ENCODE assay signal across 26 cellular contexts in genomic region chr21:37845535-37845934, GRCh38.
DNase-seq lines count a peak whose midpoint lies in the region; ATAC-seq and TF ChIP-seq lines count a peak whose summit lies in the region.
"Had no signal": no experiment of that assay in that cellular context is flagged by ENCODE, and none has a peak within 500 bp of the region (broad histone marks: within the 10 kb centered on the region; RNA-seq: fewer than 3 reads in every experiment).

No MANE protein-coding gene starts in this region.

- no peaks in the 10 kb centered on the region for H3K9me3 ChIP-seq in left lung
- H3K9me3 ChIP-seq: HAP-1, SJCRH30, transverse colon had no signal

- DNase-seq in NCI-H2196 (lab: John Stamatoyannopoulos, UW; ENCODE audit: unreplicated experiment) (peak; percentile 16), NCI-H2196 treated with DMSO at 0.1 percent for 48 hours (lab: John Stamatoyannopoulos, UW; ENCODE audit: unreplicated experiment) (no peak), NCI-H748 treated with DMSO at 0.1 percent for 48 hours (lab: John Stamatoyannopoulos, UW) (peak; percentile 58), left lung (no peak), glomerular visceral epithelial cell (ENCODE audit: extremely low spot score) (no peak), mucosa of gallbladder (ENCODE audit: low spot score) (no peak)
- DNase-seq: activated B cell treated with CpG ODN at 0.5 μM for 24 hours; activated CD4-positive, alpha-beta T cell treated with anti-CD3 and anti-CD28 coated beads, Interleukin-2, amount 50 U/mL, for 1 hour; activated gamma-delta T cell treated with Interleukin-2 at 50 U/mL for 16 hours; activated T-cell treated with anti-CD3 and anti-CD28 coated beads, Interleukin-2, amount 50 U/mL, for 4 hours; caudate nucleus; DND-41; endodermal cell; hypothalamus; immature natural killer cell; left ventricle myocardium inferior; natural killer cell; NCI-H2107; retina; SJCRH30; stimulated activated CD4-positive, alpha-beta T cell treated with anti-CD3 and anti-CD28 coated beads, Interleukin-2, amount 100 ng/mL, for 48 hours; transverse colon had no signal

- H3K27me3 ChIP-seq in left lung, result no peaks in the 10 kb centered on the region
- H3K27me3 ChIP-seq: SJCRH30 had no signal

- no peaks in the 10 kb centered on the region for H3K4me1 ChIP-seq in left lung
- H3K4me1 ChIP-seq: HAP-1, left ventricle myocardium inferior, transverse colon had no signal

- no peak for TF ChIP-seq CTCF in left lung (IDR thresholded peaks at IDR 0.05)

- no peak overlapping the region for H3K27ac ChIP-seq in left lung
- H3K27ac ChIP-seq: left ventricle myocardium inferior, SJCRH30, transverse colon had no signal

- no peaks in the 10 kb centered on the region for H3K36me3 ChIP-seq in left lung
- H3K36me3 ChIP-seq: HAP-1, left ventricle myocardium inferior, SJCRH30, transverse colon had no signal

- no peak overlapping the region for H3K4me3 ChIP-seq in left lung
- H3K4me3 ChIP-seq: HAP-1, left ventricle myocardium inferior, SJCRH30, transverse colon had no signal

- ATAC-seq in left lung (peak; percentile 48), HG03521 (IDR thresholded peaks at IDR 0.05; ENCODE audit: unreplicated experiment) (no peak), HG02798 (IDR thresholded peaks at IDR 0.05; ENCODE audit: poor library complexity, unreplicated experiment) (no peak)
- ATAC-seq: activated T-cell treated with anti-CD3 and anti-CD28 coated beads, Interleukin-2, amount 50 U/mL, for 4 hours; esophagus mucosa; natural killer cell had no signal

- intact Hi-C loops in left lung (cut with DNase I), result no loop called here

Comparison
In these comparisons a context has a peak if more than half of its experiments do, and no peak if none do; other contexts are left out.
1. DNase-seq: peak in NCI-H2196 (single experiment) and NCI-H748 treated with DMSO at 0.1 percent for 48 hours (single experiment); none in NCI-H2196 treated with DMSO at 0.1 percent for 48 hours (single experiment), left lung (0 of 2), glomerular visceral epithelial cell (single experiment) and mucosa of gallbladder (single experiment).